Comparison of ENCODE assay signal across 8 cellular contexts in genomic region chr1:205294175-205294913, GRCh38. TPM values are rescaled to one million over a fixed set of nuclear protein-coding genes. Genes with fewer than 3 reads are reported as not detected.
DNase-seq lines count a peak whose midpoint lies in the region; ATAC-seq, FAIRE-seq and TF ChIP-seq lines count a peak whose summit lies in the region.

No MANE protein-coding gene starts in this region.

- DNase-seq in DMS53 treated with DMSO at 0.1 percent for 48 hours (lab: John Stamatoyannopoulos, UW; ENCODE audit: unreplicated experiment): peak; percentile 55
- peak; percentile 84 for DNase-seq in RWPE2 (ENCODE audit: low spot score)
- peak in 1 of 6 donors; percentile 15 for DNase-seq in pancreas
- DNase-seq in RKO (ENCODE audit: low spot score): no peak
- no peak for DNase-seq in NCI-H128 (lab: John Stamatoyannopoulos, UW; ENCODE audit: unreplicated experiment)

- H3K27ac ChIP-seq in RWPE2 (ENCODE audit: poor library complexity, severe bottlenecking): peak overlapping the region; percentile 97
- H3K27ac ChIP-seq in gastroesophageal sphincter: peak overlapping the region in 2 of 4 donors; percentile 31 to 51
- peak overlapping the region in 2 of 4 donors; percentile 61 to 69 for H3K27ac ChIP-seq in pancreas

- intact Hi-C loops in pancreas (cut with DNase I): no loop called here

- no peak for TF ChIP-seq POLR2A in gastroesophageal sphincter (IDR thresholded peaks at IDR 0.05)

- no peak for TF ChIP-seq EP300 in gastroesophageal sphincter (IDR thresholded peaks at IDR 0.05)

- ATAC-seq in RWPE2 (ENCODE audit: low read depth): peak; percentile 66
- peak; percentile 55 for ATAC-seq in gastroesophageal sphincter
- peak in 3 of 4 donors; percentile 6 to 71 (median 59) for ATAC-seq in pancreas
- ATAC-seq in HG02970 (IDR thresholded peaks at IDR 0.05; ENCODE audit: low FRiP score, unreplicated experiment): no peak
- ATAC-seq in GM19463 (IDR thresholded peaks at IDR 0.05; ENCODE audit: unreplicated experiment): no peak

- H3K36me3 ChIP-seq in RWPE2 (ENCODE audit: low read depth): no peaks in the 10 kb centered on the region
- H3K36me3 ChIP-seq in gastroesophageal sphincter: no peaks in the 10 kb centered on the region
- no peaks in the 10 kb centered on the region for H3K36me3 ChIP-seq in pancreas

- H3K4me1 ChIP-seq in RWPE2 (ENCODE audit: insufficient read depth, poor library complexity, severe bottlenecking) (peaks cover 59% of the 10 kb centered on the region), gastroesophageal sphincter (peaks cover 0 to 18% (median 10%) of the 10 kb centered on the region in 3 donors), pancreas (peaks cover 0 to 10% (median 0%) of the 10 kb centered on the region in 3 donors)

- WGBS in gastroesophageal sphincter (ENCODE audit: low coverage in 1 of 2), 2 donors: 25 to 27% methylated on average over 4 of the region's 6 CpGs
- 61 to 72% methylated on average over 6 of the region's 6 CpGs for WGBS in pancreas, 2 donors

- no peak for FAIRE-seq in pancreas (lab: Jason Lieb, UNC)

- H3K9me3 ChIP-seq in RWPE2 (ENCODE audit: severe bottlenecking): no peaks in the 10 kb centered on the region
- no peaks in the 10 kb centered on the region for H3K9me3 ChIP-seq in gastroesophageal sphincter
- H3K9me3 ChIP-seq in pancreas: no peaks in the 10 kb centered on the region

- TF ChIP-seq CTCF in RWPE2 (IDR thresholded peaks at IDR 0.05; ENCODE audit: poor library complexity, severe bottlenecking): no peak
- no peak for TF ChIP-seq CTCF in gastroesophageal sphincter (IDR thresholded peaks at IDR 0.05)
- no peak for TF ChIP-seq CTCF in pancreas (IDR thresholded peaks at IDR 0.05)

- H3K27me3 ChIP-seq in RWPE2 (ENCODE audit: insufficient read depth, poor library complexity, severe bottlenecking) (no peaks in the 10 kb centered on the region), gastroesophageal sphincter (no peaks in the 10 kb centered on the region), pancreas (no peaks in the 10 kb centered on the region)

- no peak overlapping the region for H3K4me3 ChIP-seq in RWPE2 (ENCODE audit: severe bottlenecking)
- H3K4me3 ChIP-seq in gastroesophageal sphincter: no peak overlapping the region
- H3K4me3 ChIP-seq in pancreas: no peak overlapping the region

RNA-seq across cellular contexts. Expression of gene NUAK2, which starts 27.2 kb away (rescaled TPM):
- total RNA-seq in gastroesophageal sphincter: 1 to 10 TPM in 1 of 4 donors, under 1 TPM in 3; 0.67 to 1.1 (median 0.83) TPM
- total RNA-seq in pancreas: 10 to 100 TPM in 2 of 6 donors, 1 to 10 TPM in 4; 6.3 to 14.4 (median 8.6) TPM
- 1 to 10 TPM; 7.9 to 9.5 TPM for polyA plus RNA-seq in pancreas

Comparison
In these comparisons a context has a peak if more than half of its experiments do, and no peak if none do; other contexts are left out.
1. DNase-seq: peak in DMS53 treated with DMSO at 0.1 percent for 48 hours (single experiment) and RWPE2 (single experiment); none in RKO (single experiment) and NCI-H128 (single experiment).
2. ATAC-seq: peak in RWPE2 (single experiment), gastroesophageal sphincter (single experiment) and pancreas (3 of 4); none in HG02970 (single experiment) and GM19463 (single experiment).